In the genomic region with DNA sequence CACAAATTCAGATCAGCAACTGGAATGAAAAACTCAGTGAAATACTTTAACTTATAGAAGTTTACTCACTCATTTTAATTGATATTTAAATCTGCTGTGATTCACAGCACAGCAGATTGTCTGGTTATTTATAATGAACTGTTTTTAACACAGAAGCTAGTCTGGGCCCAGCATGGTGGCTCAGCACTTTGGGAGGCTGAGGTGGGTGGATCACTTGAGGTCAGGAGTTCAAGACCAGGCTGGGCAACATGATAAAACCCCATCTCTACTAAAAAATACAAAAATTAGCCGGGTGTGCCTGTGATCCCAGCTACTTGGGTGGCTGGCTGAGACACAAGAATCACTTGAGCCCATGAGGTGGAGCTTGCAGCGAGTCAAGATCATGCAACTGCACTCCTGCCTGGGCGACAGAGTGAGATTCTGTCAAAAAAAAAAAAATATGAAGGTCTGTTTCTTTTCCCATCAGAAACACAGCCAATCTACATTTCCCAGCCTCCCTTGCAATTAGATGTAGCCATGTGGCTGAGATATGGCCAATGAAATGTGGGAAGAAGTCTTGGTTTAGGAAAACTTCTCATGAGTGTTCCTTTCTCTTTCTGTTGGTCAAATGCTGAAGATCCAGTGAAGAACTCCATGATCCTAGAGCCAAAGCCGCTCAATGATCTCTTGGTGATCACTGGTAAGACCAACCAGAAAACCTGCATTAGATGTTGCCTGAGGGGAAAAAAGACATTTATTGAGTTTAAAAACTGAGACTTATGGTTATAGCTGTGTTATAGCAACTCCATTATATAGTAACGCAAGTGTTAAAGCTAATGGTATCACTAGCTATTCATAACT, we compare ENCODE assay signal across 2 cellular contexts.
TF ChIP-seq lines count a peak whose summit lies in the region.

No MANE protein-coding gene starts in this region.

TF ChIP-seq in HEK293, 187 proteins besides CTCF, POLR2A, EP300 and RAD21 (continues in another document):
- TF ChIP-seq ZNF768 (tag by site-specific recombination; IDR thresholded peaks at IDR 0.05) (no peak), ZNF239 (tag by site-specific recombination; IDR thresholded peaks at IDR 0.05) (no peak), ZNF571 (tag by site-specific recombination; IDR thresholded peaks at IDR 0.05) (no peak), ZNF138 (tag by site-specific recombination; IDR thresholded peaks at IDR 0.05; ENCODE audit: borderline replicate concordance) (no peak), MZF1 (tag by site-specific recombination; IDR thresholded peaks at IDR 0.05; ENCODE audit: borderline replicate concordance) (no peak), TRIM28 (IDR thresholded peaks at IDR 0.05; ENCODE audit: borderline replicate concordance, low read length) (no peak), ZNF555 (tag by site-specific recombination; conservative IDR thresholded peaks at IDR 0.05) (no peak), MEIS1 (CRISPR knock-in tag; IDR thresholded peaks at IDR 0.05; ENCODE audit: borderline replicate concordance) (no peak), ZNF248 (tag by site-specific recombination; IDR thresholded peaks at IDR 0.05) (no peak), ZNF548 (tag by site-specific recombination; IDR thresholded peaks at IDR 0.05) (no peak), ZBTB6 (tag by site-specific recombination; IDR thresholded peaks at IDR 0.05) (peak; percentile 61; the same call in 1 of the 2 replicates)
- TF ChIP-seq, protein P1, sequence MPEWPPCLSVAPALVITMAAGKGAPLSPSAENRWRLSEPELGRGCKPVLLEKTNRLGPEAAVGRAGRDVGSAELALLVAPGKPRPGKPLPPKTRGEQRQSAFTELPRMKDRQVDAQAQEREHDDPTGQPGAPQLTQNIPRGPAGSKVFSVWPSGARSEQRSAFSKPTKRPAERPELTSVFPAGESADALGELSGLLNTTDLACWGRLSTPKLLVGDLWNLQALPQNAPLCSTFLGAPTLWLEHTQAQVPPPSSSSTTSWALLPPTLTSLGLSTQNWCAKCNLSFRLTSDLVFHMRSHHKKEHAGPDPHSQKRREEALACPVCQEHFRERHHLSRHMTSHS (tag by site-specific recombination; IDR thresholded peaks at IDR 0.05): no peak
- TF ChIP-seq, protein P2, sequence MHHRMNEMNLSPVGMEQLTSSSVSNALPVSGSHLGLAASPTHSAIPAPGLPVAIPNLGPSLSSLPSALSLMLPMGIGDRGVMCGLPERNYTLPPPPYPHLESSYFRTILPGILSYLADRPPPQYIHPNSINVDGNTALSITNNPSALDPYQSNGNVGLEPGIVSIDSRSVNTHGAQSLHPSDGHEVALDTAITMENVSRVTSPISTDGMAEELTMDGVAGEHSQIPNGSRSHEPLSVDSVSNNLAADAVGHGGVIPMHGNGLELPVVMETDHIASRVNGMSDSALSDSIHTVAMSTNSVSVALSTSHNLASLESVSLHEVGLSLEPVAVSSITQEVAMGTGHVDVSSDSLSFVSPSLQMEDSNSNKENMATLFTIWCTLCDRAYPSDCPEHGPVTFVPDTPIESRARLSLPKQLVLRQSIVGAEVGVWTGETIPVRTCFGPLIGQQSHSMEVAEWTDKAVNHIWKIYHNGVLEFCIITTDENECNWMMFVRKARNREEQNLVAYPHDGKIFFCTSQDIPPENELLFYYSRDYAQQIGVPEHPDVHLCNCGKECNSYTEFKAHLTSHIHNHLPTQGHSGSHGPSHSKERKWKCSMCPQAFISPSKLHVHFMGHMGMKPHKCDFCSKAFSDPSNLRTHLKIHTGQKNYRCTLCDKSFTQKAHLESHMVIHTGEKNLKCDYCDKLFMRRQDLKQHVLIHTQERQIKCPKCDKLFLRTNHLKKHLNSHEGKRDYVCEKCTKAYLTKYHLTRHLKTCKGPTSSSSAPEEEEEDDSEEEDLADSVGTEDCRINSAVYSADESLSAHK (tag by site-specific recombination; IDR thresholded peaks at IDR 0.05): 0 out of 2 replicates have a peak, but pooled peaks have one; percentile 18
- TF ChIP-seq, protein P3, sequence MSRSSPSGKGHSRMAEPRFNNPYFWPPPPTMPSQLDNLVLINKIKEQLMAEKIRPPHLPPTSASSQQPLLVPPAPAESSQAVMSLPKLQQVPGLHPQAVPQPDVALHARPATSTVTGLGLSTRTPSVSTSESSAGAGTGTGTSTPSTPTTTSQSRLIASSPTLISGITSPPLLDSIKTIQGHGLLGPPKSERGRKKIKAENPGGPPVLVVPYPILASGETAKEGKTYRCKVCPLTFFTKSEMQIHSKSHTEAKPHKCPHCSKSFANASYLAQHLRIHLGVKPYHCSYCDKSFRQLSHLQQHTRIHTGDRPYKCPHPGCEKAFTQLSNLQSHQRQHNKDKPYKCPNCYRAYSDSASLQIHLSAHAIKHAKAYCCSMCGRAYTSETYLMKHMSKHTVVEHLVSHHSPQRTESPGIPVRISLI (tag by site-specific recombination; IDR thresholded peaks at IDR 0.05): no peak
- TF ChIP-seq, protein P4, sequence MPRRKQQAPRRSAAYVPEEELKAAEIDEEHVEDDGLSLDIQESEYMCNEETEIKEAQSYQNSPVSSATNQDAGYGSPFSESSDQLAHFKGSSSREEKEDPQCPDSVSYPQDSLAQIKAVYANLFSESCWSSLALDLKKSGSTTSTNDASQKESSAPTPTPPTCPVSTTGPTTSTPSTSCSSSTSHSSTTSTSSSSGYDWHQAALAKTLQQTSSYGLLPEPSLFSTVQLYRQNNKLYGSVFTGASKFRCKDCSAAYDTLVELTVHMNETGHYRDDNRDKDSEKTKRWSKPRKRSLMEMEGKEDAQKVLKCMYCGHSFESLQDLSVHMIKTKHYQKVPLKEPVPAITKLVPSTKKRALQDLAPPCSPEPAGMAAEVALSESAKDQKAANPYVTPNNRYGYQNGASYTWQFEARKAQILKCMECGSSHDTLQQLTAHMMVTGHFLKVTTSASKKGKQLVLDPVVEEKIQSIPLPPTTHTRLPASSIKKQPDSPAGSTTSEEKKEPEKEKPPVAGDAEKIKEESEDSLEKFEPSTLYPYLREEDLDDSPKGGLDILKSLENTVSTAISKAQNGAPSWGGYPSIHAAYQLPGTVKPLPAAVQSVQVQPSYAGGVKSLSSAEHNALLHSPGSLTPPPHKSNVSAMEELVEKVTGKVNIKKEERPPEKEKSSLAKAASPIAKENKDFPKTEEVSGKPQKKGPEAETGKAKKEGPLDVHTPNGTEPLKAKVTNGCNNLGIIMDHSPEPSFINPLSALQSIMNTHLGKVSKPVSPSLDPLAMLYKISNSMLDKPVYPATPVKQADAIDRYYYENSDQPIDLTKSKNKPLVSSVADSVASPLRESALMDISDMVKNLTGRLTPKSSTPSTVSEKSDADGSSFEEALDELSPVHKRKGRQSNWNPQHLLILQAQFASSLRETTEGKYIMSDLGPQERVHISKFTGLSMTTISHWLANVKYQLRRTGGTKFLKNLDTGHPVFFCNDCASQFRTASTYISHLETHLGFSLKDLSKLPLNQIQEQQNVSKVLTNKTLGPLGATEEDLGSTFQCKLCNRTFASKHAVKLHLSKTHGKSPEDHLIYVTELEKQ (tag by site-specific recombination; IDR thresholded peaks at IDR 0.05; ENCODE audit: borderline replicate concordance): no peak

TF ChIP-seq in K562, 482 proteins besides CTCF, POLR2A, EP300 and RAD21 (continues in another document):
- TF ChIP-seq MAFF (IDR thresholded peaks at IDR 0.05; ENCODE audit: low read length) (0 out of 2 replicates have a peak, but pooled peaks have one; percentile 25), PML (IDR thresholded peaks at IDR 0.05; ENCODE audit: low read length) (peak; percentile 45; the same call in 1 of the 2 replicates), ZNF592 (IDR thresholded peaks at IDR 0.05) (peak; percentile 56; the same call in 1 of the 2 replicates), CXXC5 (CRISPR knock-in tag; IDR thresholded peaks at IDR 0.05) (0 out of 2 replicates have a peak, but pooled peaks have one; percentile 31), BCOR (IDR thresholded peaks at IDR 0.05) (0 out of 2 replicates have a peak, but pooled peaks have one; percentile 9), CBFA2T3 (IDR thresholded peaks at IDR 0.05) (peak; percentile 81), THRA (IDR thresholded peaks at IDR 0.05) (no peak), ZNF668 (CRISPR knock-in tag; IDR thresholded peaks at IDR 0.05) (peak; percentile 73; the same call in 1 of the 2 replicates), NFE2 (IDR thresholded peaks at IDR 0.05; ENCODE audit: low read depth) (peak; percentile 53; the same call in 1 of the 2 replicates), NCOA6 (IDR thresholded peaks at IDR 0.05) (no peak), RCOR1 (IDR thresholded peaks at IDR 0.05; ENCODE audit: borderline replicate concordance in 1 of 2, low read depth in 2 of 2, low read length in 2 of 2) (peak in 1 of 2 experiments; percentile 41; a peak in 1 of 4 replicates), LCOR (CRISPR knock-in tag; IDR thresholded peaks at IDR 0.05) (no peak), PHF21A (IDR thresholded peaks at IDR 0.05; ENCODE audit: borderline replicate concordance, low read depth) (0 out of 2 replicates have a peak, but pooled peaks have one; percentile 41), FOXM1 (IDR thresholded peaks at IDR 0.05; ENCODE audit: low read depth) (peak; percentile 30; the same call in 1 of the 2 replicates), FOXM1 (CRISPR knock-in tag; IDR thresholded peaks at IDR 0.05; ENCODE audit: low read depth) (0 out of 2 replicates have a peak, but pooled peaks have one; percentile 42), STAT5A (IDR thresholded peaks at IDR 0.05; ENCODE audit: borderline replicate concordance, low read length) (peak; percentile 10; the same call in 1 of the 2 replicates), CBFA2T2 (conservative IDR thresholded peaks at IDR 0.05) (peak; percentile 67), ETV5 (CRISPR knock-in tag; IDR thresholded peaks at IDR 0.05; ENCODE audit: low read depth) (0 out of 2 replicates have a peak, but pooled peaks have one; percentile 30), PTTG1 (tag; IDR thresholded peaks at IDR 0.05; ENCODE audit: low read depth) (0 out of 2 replicates have a peak, but pooled peaks have one; percentile 23), SMARCA4 (IDR thresholded peaks at IDR 0.05) (peak; percentile 31; the same call in 1 of the 2 replicates), PYGO2 (tag; IDR thresholded peaks at IDR 0.05) (0 out of 2 replicates have a peak, but pooled peaks have one; percentile 8), SMAD4 (CRISPR knock-in tag; conservative IDR thresholded peaks at IDR 0.05) (peak; percentile 46; the same call in 1 of the 2 replicates), DPF2 (IDR thresholded peaks at IDR 0.05) (peak; percentile 67), TBP (optimal IDR thresholded peaks at IDR 0.05; ENCODE audit: low read depth, low read length) (peak; percentile 28), ZBTB8A (IDR thresholded peaks at IDR 0.05; ENCODE audit: partially characterized antibody) (peak; percentile 33), MTA1 (IDR thresholded peaks at IDR 0.05; ENCODE audit: borderline replicate concordance) (no peak), TRIM24 (IDR thresholded peaks at IDR 0.05) (peak in 1 of 2 experiments; percentile 38; a peak in 1 of 4 replicates), EGR1 (conservative IDR thresholded peaks at IDR 0.05) (peak; percentile 79), SMARCE1 (IDR thresholded peaks at IDR 0.05) (peak; percentile 37; the same call in 1 of the 2 replicates)
- TF ChIP-seq, protein P5, sequence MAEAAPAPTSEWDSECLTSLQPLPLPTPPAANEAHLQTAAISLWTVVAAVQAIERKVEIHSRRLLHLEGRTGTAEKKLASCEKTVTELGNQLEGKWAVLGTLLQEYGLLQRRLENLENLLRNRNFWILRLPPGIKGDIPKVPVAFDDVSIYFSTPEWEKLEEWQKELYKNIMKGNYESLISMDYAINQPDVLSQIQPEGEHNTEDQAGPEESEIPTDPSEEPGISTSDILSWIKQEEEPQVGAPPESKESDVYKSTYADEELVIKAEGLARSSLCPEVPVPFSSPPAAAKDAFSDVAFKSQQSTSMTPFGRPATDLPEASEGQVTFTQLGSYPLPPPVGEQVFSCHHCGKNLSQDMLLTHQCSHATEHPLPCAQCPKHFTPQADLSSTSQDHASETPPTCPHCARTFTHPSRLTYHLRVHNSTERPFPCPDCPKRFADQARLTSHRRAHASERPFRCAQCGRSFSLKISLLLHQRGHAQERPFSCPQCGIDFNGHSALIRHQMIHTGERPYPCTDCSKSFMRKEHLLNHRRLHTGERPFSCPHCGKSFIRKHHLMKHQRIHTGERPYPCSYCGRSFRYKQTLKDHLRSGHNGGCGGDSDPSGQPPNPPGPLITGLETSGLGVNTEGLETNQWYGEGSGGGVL (CRISPR knock-in tag; IDR thresholded peaks at IDR 0.05): no peak
- TF ChIP-seq, protein P6, sequence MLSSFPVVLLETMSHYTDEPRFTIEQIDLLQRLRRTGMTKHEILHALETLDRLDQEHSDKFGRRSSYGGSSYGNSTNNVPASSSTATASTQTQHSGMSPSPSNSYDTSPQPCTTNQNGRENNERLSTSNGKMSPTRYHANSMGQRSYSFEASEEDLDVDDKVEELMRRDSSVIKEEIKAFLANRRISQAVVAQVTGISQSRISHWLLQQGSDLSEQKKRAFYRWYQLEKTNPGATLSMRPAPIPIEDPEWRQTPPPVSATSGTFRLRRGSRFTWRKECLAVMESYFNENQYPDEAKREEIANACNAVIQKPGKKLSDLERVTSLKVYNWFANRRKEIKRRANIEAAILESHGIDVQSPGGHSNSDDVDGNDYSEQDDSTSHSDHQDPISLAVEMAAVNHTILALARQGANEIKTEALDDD (IDR thresholded peaks at IDR 0.05): peak; percentile 55; the same call in 1 of the 2 replicates
